Comparison of ENCODE assay signal across 8 cellular contexts in the genomic region with DNA sequence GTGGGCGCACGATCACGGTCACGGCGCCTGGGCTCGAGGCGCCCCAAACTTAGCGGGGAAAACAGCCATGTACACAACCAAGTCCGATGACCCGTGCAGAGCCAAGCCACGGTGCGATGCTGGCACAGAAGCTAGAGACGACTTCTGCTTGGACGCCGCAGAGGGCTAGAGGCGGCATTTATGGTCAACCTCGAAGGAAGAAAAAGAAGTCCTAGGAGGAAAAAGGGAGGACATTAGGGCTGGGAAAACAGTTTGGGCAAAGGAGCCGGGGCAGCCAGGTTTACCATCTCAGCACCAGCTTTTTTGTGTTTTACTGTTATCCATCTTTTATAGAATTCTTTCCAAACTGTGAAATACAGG. TPM values are rescaled to one million over a fixed set of nuclear protein-coding genes. Genes with fewer than 3 reads are reported as not detected.
DNase-seq lines count a peak whose midpoint lies in the region; ATAC-seq and TF ChIP-seq lines count a peak whose summit lies in the region.

No MANE protein-coding gene starts in this region.

- no peak for ATAC-seq in GM18517 (IDR thresholded peaks at IDR 0.05; ENCODE audit: unreplicated experiment)

- no peaks in the 10 kb centered on the region; the same call in none of the 2 replicates for H3K27me3 ChIP-seq in GM06990 (replicated peaks; ENCODE audit: control insufficient read depth, insufficient read depth, low read length)
- H3K27me3 ChIP-seq in fibroblast of lung (ENCODE audit: control insufficient read depth, insufficient read depth, low read length): no peaks in the 10 kb centered on the region
- H3K27me3 ChIP-seq in rectal smooth muscle tissue (ENCODE audit: control insufficient read depth, insufficient read depth, low read length): no peaks in the 10 kb centered on the region

- H3K36me3 ChIP-seq in GM06990 (ENCODE audit: control insufficient read depth, insufficient read depth, low read length) (no peaks in the 10 kb centered on the region), fibroblast of lung (ENCODE audit: control insufficient read depth, insufficient read depth, low read length) (no peaks in the 10 kb centered on the region), rectal smooth muscle tissue (ENCODE audit: control insufficient read depth, insufficient read depth, low read length) (no peaks in the 10 kb centered on the region)

- H3K79me2 ChIP-seq in fibroblast of lung (ENCODE audit: control insufficient read depth, insufficient read depth, low read length): no peaks in the 10 kb centered on the region

- DNase-seq in GM06990 (ENCODE audit: extremely low read depth, insufficient read length) (no peak), RWPE1 (ENCODE audit: low spot score) (no peak), fibroblast of lung (ENCODE audit: low read depth in 2 of 2) (peak in 1 of 2 donors; percentile 10), NCI-H226 (no peak), NCI-H1092 (lab: John Stamatoyannopoulos, UW) (no peak)
- DNase-seq in activated CD4-positive, CD25-positive, alpha-beta regulatory T cell (lab: John Stamatoyannopoulos, UW): no peak

- H3K4me2 ChIP-seq in fibroblast of lung (ENCODE audit: extremely low read depth, insufficient read depth, low read length): peak overlapping the region; percentile 63

- H3K4me1 ChIP-seq in fibroblast of lung (ENCODE audit: control insufficient read depth, extremely low read depth, insufficient read depth, low read length) (peaks cover 3% of the 10 kb centered on the region), rectal smooth muscle tissue (ENCODE audit: control insufficient read depth, insufficient read depth, low read length) (no peaks in the 10 kb centered on the region)

- no peaks in the 10 kb centered on the region for H3K9me3 ChIP-seq in fibroblast of lung (ENCODE audit: control insufficient read depth, insufficient read depth, low read depth, low read length)

- H3K27ac ChIP-seq in RWPE1 (peak overlapping the region; percentile 98), fibroblast of lung (ENCODE audit: insufficient read depth, low read length) (no peak overlapping the region), rectal smooth muscle tissue (ENCODE audit: low read depth, low read length) (peak overlapping the region; percentile 78)

- CTCF ChIA-PET in RWPE1 (lab: Yijun Ruan, JAX): interaction anchor here (0.6 to 2.0 kb wide), 4 partner anchors 26 to 678 kb away, joined by 3 to 11 read pairs (median 4); no protein-coding TSS in a partner anchor

- no peaks in the 10 kb centered on the region for H4K20me1 ChIP-seq in fibroblast of lung (ENCODE audit: control insufficient read depth, extremely low read depth, insufficient read depth, low read length)

- H3K9ac ChIP-seq in fibroblast of lung (ENCODE audit: insufficient read depth, low read length): no peak overlapping the region
- H3K9ac ChIP-seq in rectal smooth muscle tissue (ENCODE audit: low read length): no peak overlapping the region

- POLR2A ChIA-PET in RWPE1 (lab: Yijun Ruan, JAX; ENCODE audit: low non-redundant PET): no interaction called here

- TF ChIP-seq CTCF in GM06990 (IDR thresholded peaks at IDR 0.05; ENCODE audit: insufficient read depth, low read length, poor library complexity, severe bottlenecking): no peak
- no peak for TF ChIP-seq CTCF in RWPE1 (conservative IDR thresholded peaks at IDR 0.05; ENCODE audit: low read depth)
- no peak for TF ChIP-seq CTCF in fibroblast of lung (conservative IDR thresholded peaks at IDR 0.05 in 1 of 2, IDR thresholded peaks at IDR 0.05 in 1 of 2; ENCODE audit: low read depth in 1 of 2, low read length in 2 of 2)

- peak overlapping the region; percentile 70 for H2AFZ ChIP-seq in fibroblast of lung (ENCODE audit: low read length)

- H3K4me3 ChIP-seq in GM06990 (replicated peaks; ENCODE audit: low read depth, low read length) (peak overlapping the region; percentile 69), fibroblast of lung (replicated peaks in 1 of 4; ENCODE audit: control extremely low read depth in 1 of 4, insufficient read depth in 1 of 4, low read depth in 3 of 4, low read length in 4 of 4) (peak overlapping the region; percentile 37 to 64 (median 52)), rectal smooth muscle tissue (ENCODE audit: low read length) (peak overlapping the region; percentile 81)

RNA-seq across cellular contexts. Expression of a gene that starts 0.6 kb away (rescaled TPM):
- 4.1 and 5.4 TPM in 2 replicates for total RNA-seq in fibroblast of lung
- polyA plus RNA-seq in fibroblast of lung: 5.1 and 6.5 TPM in 2 replicates
- polyA plus RNA-seq in fibroblast of lung (2012): 3.7 and 5.2 TPM in 2 replicates
- 5.5 and 5.9 TPM in 2 replicates for polyA minus RNA-seq in fibroblast of lung (ENCODE audit: low replicate concordance)
